ENCODE assay signal across 8 cellular contexts in the genomic region with DNA sequence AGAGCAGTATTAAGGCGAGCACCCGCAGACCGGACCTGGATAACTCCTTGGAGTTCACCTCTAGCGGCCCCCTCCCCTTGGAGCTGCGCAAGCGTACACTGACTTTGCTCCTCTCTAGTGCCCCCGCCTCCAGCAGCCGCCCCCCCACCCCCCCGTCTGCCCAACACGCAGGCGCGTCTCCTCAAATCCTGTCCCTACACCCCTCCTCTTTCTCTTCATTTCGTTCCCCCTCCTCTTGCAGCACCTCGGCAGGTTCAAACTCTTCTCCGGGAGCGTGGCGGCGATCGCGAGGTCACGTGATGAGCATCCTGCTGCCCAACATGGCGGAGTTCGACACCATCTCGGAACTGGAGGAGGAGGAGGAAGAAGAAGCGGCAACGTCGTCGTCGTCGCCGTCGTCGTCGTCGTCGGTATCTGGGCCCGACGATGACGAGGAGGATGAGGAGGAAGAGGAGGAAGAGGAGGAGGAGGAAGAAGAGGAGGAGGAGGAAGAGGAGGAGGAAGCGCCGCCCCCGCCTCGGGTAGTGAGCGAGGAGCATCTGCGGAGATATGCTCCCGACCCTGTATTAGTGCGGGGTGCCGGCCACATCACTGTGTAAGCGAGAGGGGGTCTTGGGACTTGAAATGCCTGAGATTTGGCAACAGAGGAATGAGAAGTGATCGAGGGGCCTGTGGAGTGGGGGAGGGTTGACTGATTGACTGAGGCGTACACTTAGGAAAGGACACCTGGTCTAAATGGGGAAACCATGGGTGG. TPM values are rescaled to one million over a fixed set of nuclear protein-coding genes. Genes with fewer than 3 reads are reported as not detected.
DNase-seq lines count a peak whose midpoint lies in the region; ATAC-seq and TF ChIP-seq lines count a peak whose summit lies in the region.

A gene (plus strand): TSS at position 212 of the 754 bp plus-strand sequence. CDS start 88 bp downstream, at position 300.

- ATAC-seq in GM21528 (IDR thresholded peaks at IDR 0.05; ENCODE audit: low FRiP score, unreplicated experiment): peak; percentile 75

- H3K36me3 ChIP-seq in SJCRH30 (no peaks in the 10 kb centered on the region), osteoblast (ENCODE audit: insufficient read depth, low read length) (no peaks in the 10 kb centered on the region)

- H3K4me3 ChIP-seq in SJCRH30 (peak within 1 kb of the TSS; percentile 98), osteoblast (ENCODE audit: insufficient read depth, low read length) (peak within 1 kb of the TSS; percentile 74)

- H3K27ac ChIP-seq in SJCRH30 (peak within 1 kb of the TSS; percentile 87), osteoblast (ENCODE audit: low read depth, low read length) (peak within 1 kb of the TSS; percentile 60), temporal lobe (ENCODE audit: low read depth, low read length) (peak within 1 kb of the TSS; percentile 89)

- H2AFZ ChIP-seq in osteoblast (ENCODE audit: low read length): peak within 1 kb of the TSS; percentile 89

- no peaks in the 10 kb centered on the region for H4K20me1 ChIP-seq in osteoblast (ENCODE audit: insufficient read depth, low read length)

- H3K9me3 ChIP-seq in SJCRH30 (replicated peaks) (no peaks in the 10 kb centered on the region), osteoblast (ENCODE audit: low read depth, low read length) (no peaks in the 10 kb centered on the region)

- in situ Hi-C loops in KBM-7 (cut with MboI; ENCODE audit: low pct_unique_long_range_greater_than_20kb, low sequenced_read_pairs): no loop called here

- H3K27me3 ChIP-seq in SJCRH30 (no peaks in the 10 kb centered on the region), osteoblast (ENCODE audit: insufficient read depth, low read length) (peaks cover 13% of the 10 kb centered on the region)

- no peak for TF ChIP-seq CTCF in osteoblast (IDR thresholded peaks at IDR 0.05; ENCODE audit: extremely low read depth, low read depth, low read length)

- peaks cover 9% of the 10 kb centered on the region; the same call in 1 of the 2 replicates for H3K4me1 ChIP-seq in SJCRH30
- peaks cover 6% of the 10 kb centered on the region for H3K4me1 ChIP-seq in osteoblast (ENCODE audit: insufficient read depth, low read length)

- peak within 1 kb of the TSS; percentile 87 for H3K4me2 ChIP-seq in osteoblast (ENCODE audit: insufficient read depth, low read length)

- DNase-seq in DMS 273 (lab: John Stamatoyannopoulos, UW; ENCODE audit: unreplicated experiment) (peak; percentile 87), KBM-7 (peak; percentile 9), SJCRH30 (peak; percentile 88), glomerular visceral epithelial cell (ENCODE audit: extremely low spot score) (peak; percentile 71), osteoblast (ENCODE audit: insufficient read length, low spot score, missing footprints) (peak; percentile 69)
- DNase-seq in activated naive CD4-positive, alpha-beta T cell treated with anti-CD3 and anti-CD28 coated beads, Interleukin-2, amount 50 U/mL, for 16 hours: peak; percentile 69

- H3K79me2 ChIP-seq in osteoblast (ENCODE audit: insufficient read depth, low read length): peaks cover 12% of the 10 kb centered on the region

RNA-seq across cellular contexts. Expression of the gene that starts here (rescaled TPM):
- total RNA-seq in SJCRH30 (2014; rRNA removed; shearing (Covaris generic)): 10.6 and 12.9 TPM in 2 replicates
- total RNA-seq in osteoblast: 12.3 and 13.3 TPM in 2 replicates
- total RNA-seq in temporal lobe: 12.0 TPM

Comparison
In these comparisons a context has a peak if more than half of its experiments do, and no peak if none do; other contexts are left out.
1. Peak in every context shown above with its lines: DNase-seq, ATAC-seq, H3K4me3 ChIP-seq and H3K27ac ChIP-seq.
2. DNase-seq: peak in every context shown above with its lines; median percentile 88 in SJCRH30; 87 in DMS 273; 71 in glomerular visceral epithelial cell; 69 in activated naive CD4-positive, alpha-beta T cell treated with anti-CD3 and anti-CD28 coated beads, Interleukin-2, amount 50 U/mL, for 16 hours; 69 in osteoblast; 9 in KBM-7.